ENCODE assay signal across 8 cellular contexts in the genomic region with DNA sequence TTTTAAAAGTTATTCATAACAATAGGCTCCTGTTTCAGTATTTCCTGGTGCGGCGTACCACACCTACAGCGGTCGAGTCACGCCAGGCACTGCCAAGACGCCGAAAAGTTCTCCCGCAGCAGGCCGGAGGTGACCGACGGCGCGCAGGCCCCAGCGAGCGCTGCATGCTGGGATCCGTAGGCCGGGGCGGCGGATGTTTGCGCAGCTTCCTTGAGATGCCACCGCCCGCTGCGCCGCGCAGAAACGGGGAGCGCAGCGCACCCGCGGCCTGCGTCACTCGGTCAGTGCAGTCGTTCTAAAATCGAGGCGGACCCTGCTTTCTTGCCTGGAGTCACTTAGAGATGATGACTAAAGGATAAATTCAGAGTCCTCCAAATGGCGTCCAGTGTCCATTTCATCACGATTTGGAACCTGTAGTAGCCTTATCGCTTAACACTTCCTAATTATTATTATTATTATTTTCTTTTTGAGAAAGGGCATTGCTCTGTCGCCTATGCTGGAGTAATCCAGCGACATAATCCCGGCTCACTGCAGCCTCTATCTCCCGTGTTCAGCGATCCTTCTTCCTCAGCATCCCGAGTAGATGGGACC. TPM values are rescaled to one million over a fixed set of nuclear protein-coding genes. Genes with fewer than 3 reads are reported as not detected.
A peak's percentile ranks its signal among the peaks of the same experiment; 100 is the strongest.
DNase-seq lines count a peak whose midpoint lies in the region; ATAC-seq and TF ChIP-seq lines count a peak whose summit lies in the region.

No MANE protein-coding gene starts in this region.

- H3K79me1 ChIP-seq in trophoblast cell (ENCODE audit: low read length) = peaks cover 7% of the 10 kb centered on the region

- H2BK120ac ChIP-seq in trophoblast cell (ENCODE audit: insufficient read depth, low read length, poor library complexity) = no peak overlapping the region

- peak overlapping the region; percentile 99 for H3K27ac Mint-ChIP-seq in activated naive CD8-positive, alpha-beta T cell treated with anti-CD3 and anti-CD28 coated beads, Interleukin-2, amount 10 ng/mL, durations not matched to agents 7 days and 5 days

- no peak overlapping the region for H2AK5ac ChIP-seq in trophoblast cell (ENCODE audit: low read length)

- CTCF ChIA-PET in GM10248 (lab: Yijun Ruan, JAX) = interaction anchor here (1.0 to 3.6 kb wide), 12 partner anchors 9 to 294 kb away, joined by 3 to 23 read pairs (median 4); partner anchors contain the start of gene IDE

- H3K4me3 Mint-ChIP-seq in activated naive CD8-positive, alpha-beta T cell treated with anti-CD3 and anti-CD28 coated beads, Interleukin-2, amount 10 ng/mL, durations not matched to agents 7 days and 5 days = peak overlapping the region; percentile 97

- peak overlapping the region; percentile 11 for H4K12ac ChIP-seq in trophoblast cell (ENCODE audit: low read depth, low read length)

- H3K27me3 Mint-ChIP-seq in activated naive CD8-positive, alpha-beta T cell treated with anti-CD3 and anti-CD28 coated beads, Interleukin-2, amount 10 ng/mL, durations not matched to agents 7 days and 5 days = peaks cover 2% of the 10 kb centered on the region

- TF ChIP-seq POLR2A in NB4 (IDR thresholded peaks at IDR 0.05; ENCODE audit: extremely low read depth, insufficient read length) (peak; percentile 85), tibial nerve (IDR thresholded peaks at IDR 0.05) (peak; percentile 55 to 72)

- H3K9me3 ChIP-seq in cardiac muscle cell (ENCODE audit: low read depth) = no peaks in the 10 kb centered on the region
- no peaks in the 10 kb centered on the region for H3K9me3 ChIP-seq in trophoblast cell (ENCODE audit: insufficient read depth, low read depth, low read length)
- H3K9me3 ChIP-seq in tibial nerve = no peaks in the 10 kb centered on the region

- no peak for TF ChIP-seq CTCF in GM10248 (IDR thresholded peaks at IDR 0.05; ENCODE audit: control extremely low read depth, extremely low read depth, low read depth, missing control alignments)
- TF ChIP-seq CTCF in NB4 (IDR thresholded peaks at IDR 0.05; ENCODE audit: low read depth, low read length) = no peak
- no peak for TF ChIP-seq CTCF in cardiac muscle cell (IDR thresholded peaks at IDR 0.05; ENCODE audit: low read depth, low read length)
- peak in 2 of 5 experiments; percentile 24 to 43 for TF ChIP-seq CTCF in tibial nerve (IDR thresholded peaks at IDR 0.05)

- H3K23ac ChIP-seq in trophoblast cell (ENCODE audit: low read length) = no peak overlapping the region

- peak overlapping the region; percentile 88 for H4K8ac ChIP-seq in trophoblast cell (ENCODE audit: low read depth, low read length)

- H3K27me3 ChIP-seq in cardiac muscle cell (no peaks in the 10 kb centered on the region), trophoblast cell (ENCODE audit: insufficient read depth, low read length) (no peaks in the 10 kb centered on the region), tibial nerve (no peaks in the 10 kb centered on the region)

- H3K18ac ChIP-seq in trophoblast cell (ENCODE audit: low read length) = no peak overlapping the region

- H2AFZ ChIP-seq in trophoblast cell (ENCODE audit: insufficient read depth, low read length, poor library complexity) = peak overlapping the region; percentile 97

- WGBS in trophoblast cell (ENCODE audit: extremely low coverage, insufficient coverage, insufficient read length) = no CpG with 5 or more reads among the region's 44 CpGs
- WGBS in tibial nerve, 2 donors = 2 to 3% methylated on average over 37 to 44 of the region's 44 CpGs

- peak; percentile 72 for ATAC-seq in HG02571 (IDR thresholded peaks at IDR 0.05; ENCODE audit: unreplicated experiment)
- ATAC-seq in activated naive CD8-positive, alpha-beta T cell treated with anti-CD3 and anti-CD28 coated beads, Interleukin-2, amount 10 ng/mL, durations not matched to agents 7 days and 5 days (ENCODE audit: low read depth) = peak; percentile 88

- H3K4ac ChIP-seq in trophoblast cell (ENCODE audit: low read depth, low read length) = no peak overlapping the region

- peaks cover 11% of the 10 kb centered on the region for H3K79me2 ChIP-seq in trophoblast cell (ENCODE audit: control insufficient read depth, insufficient read depth, low read length, poor library complexity)

- no peak overlapping the region for H2BK12ac ChIP-seq in trophoblast cell (ENCODE audit: low read length)

- H3K4me2 ChIP-seq in trophoblast cell (ENCODE audit: low read length) = peak overlapping the region; percentile 77

- H3K9ac ChIP-seq in trophoblast cell (ENCODE audit: low read length) = no peak overlapping the region

- H3K4me3 ChIP-seq in NB4 (ENCODE audit: low read depth, low read length) (peak overlapping the region; percentile 97), cardiac muscle cell (peak overlapping the region; percentile 27), trophoblast cell (ENCODE audit: low read depth, low read length) (peak overlapping the region; percentile 57), tibial nerve (peak overlapping the region; percentile 37 to 73 (median 58))

- peaks cover 30% of the 10 kb centered on the region for H3K4me1 Mint-ChIP-seq in activated naive CD8-positive, alpha-beta T cell treated with anti-CD3 and anti-CD28 coated beads, Interleukin-2, amount 10 ng/mL, durations not matched to agents 7 days and 5 days

- POLR2A ChIA-PET in GM10248 (lab: Yijun Ruan, JAX) = no interaction called here
- POLR2A ChIA-PET in activated naive CD8-positive, alpha-beta T cell treated with anti-CD3 and anti-CD28 coated beads, Interleukin-2, amount 10 ng/mL, durations not matched to agents 7 days and 5 days (lab: Charles Lee) = interaction anchor here (0.8 to 4.9 kb wide), 7 partner anchors 8 to 301 kb away, joined by 4 to 35 read pairs (median 8); partner anchors contain the start of genes CPEB3, EXOC6, IDE and MARCHF5

- no peaks in the 10 kb centered on the region for H3K36me3 ChIP-seq in cardiac muscle cell
- H3K36me3 ChIP-seq in trophoblast cell (ENCODE audit: control insufficient read depth in 1 of 2, insufficient read depth in 2 of 2, low read length in 2 of 2) = no peaks in the 10 kb centered on the region
- H3K36me3 ChIP-seq in tibial nerve = no peaks in the 10 kb centered on the region

- no peak overlapping the region for H4K91ac ChIP-seq in trophoblast cell (ENCODE audit: low read depth, low read length)

- peaks cover 11% of the 10 kb centered on the region for H3K36me3 Mint-ChIP-seq in activated naive CD8-positive, alpha-beta T cell treated with anti-CD3 and anti-CD28 coated beads, Interleukin-2, amount 10 ng/mL, durations not matched to agents 7 days and 5 days

- H3K4me1 ChIP-seq in cardiac muscle cell (ENCODE audit: low read depth) = peaks cover 18% of the 10 kb centered on the region
- H3K4me1 ChIP-seq in trophoblast cell (ENCODE audit: control insufficient read depth in 1 of 2, insufficient read depth in 2 of 2, low read length in 2 of 2) = peaks cover 0 to 2% of the 10 kb centered on the region in 2 experiments
- H3K4me1 ChIP-seq in tibial nerve = peaks cover 0 to 20% (median 13%) of the 10 kb centered on the region in 4 donors

- H3K9me3 Mint-ChIP-seq in activated naive CD8-positive, alpha-beta T cell treated with anti-CD3 and anti-CD28 coated beads, Interleukin-2, amount 10 ng/mL, durations not matched to agents 7 days and 5 days = no peaks in the 10 kb centered on the region

- H3K27ac ChIP-seq in cardiac muscle cell (peak overlapping the region; percentile 95), trophoblast cell (ENCODE audit: low read depth, low read length) (peak overlapping the region; percentile 48), tibial nerve (peak overlapping the region; percentile 83 to 95 (median 94))

- DNase-seq in GM10248 (ENCODE audit: extremely low spot score) (peak; percentile 87), NB4 (ENCODE audit: low read depth) (peak; percentile 98), SKM-1 treated with dmso at 0.1 percent for 144 hours (lab: John Stamatoyannopoulos, UW; ENCODE audit: unreplicated experiment) (peak; percentile 90), cardiac muscle cell (ENCODE audit: low read depth in 1 of 2, low spot score in 1 of 2) (peak; percentile 90 to 97), trophoblast cell (peak; percentile 87 to 88), tibial nerve (ENCODE audit: low spot score in 2 of 2) (peak; percentile 84)
- DNase-seq in activated naive CD8-positive, alpha-beta T cell treated with anti-CD3 and anti-CD28 coated beads, Interleukin-2, amount 10 ng/mL, durations not matched to agents 7 days and 5 days = peak; percentile 91

- H3K14ac ChIP-seq in trophoblast cell (ENCODE audit: low read length) = peak overlapping the region; percentile 64

- H2BK5ac ChIP-seq in trophoblast cell (ENCODE audit: low read depth, low read length, poor library complexity) = no peak overlapping the region

- TF ChIP-seq EP300 in tibial nerve (IDR thresholded peaks at IDR 0.05) = peak in 1 of 2 donors; percentile 97

RNA-seq across cellular contexts. Expression of gene KIF11, which starts 1.3 kb away (rescaled TPM):
- 10 to 100 TPM; 53.7 to 55.2 TPM for total RNA-seq in activated naive CD8-positive, alpha-beta T cell treated with anti-CD3 and anti-CD28 coated beads, Interleukin-2, amount 10 ng/mL, durations not matched to agents 7 days and 5 days
- total RNA-seq in cardiac muscle cell = 4.5 and 19.9 TPM in 2 replicates
- polyA plus RNA-seq in cardiac muscle cell = 7.1 and 31.1 TPM in 2 replicates
- 16.6 and 18.0 TPM in 2 replicates for polyA plus RNA-seq in trophoblast cell (2013)
- total RNA-seq in tibial nerve = 1 to 10 TPM in 1 of 4 donors, under 1 TPM in 3; under 0.01 to 1.0 (median 0.56) TPM

RNA-seq across cellular contexts. Expression of gene IDE, which starts 17.8 kb away (rescaled TPM):
- total RNA-seq in activated naive CD8-positive, alpha-beta T cell treated with anti-CD3 and anti-CD28 coated beads, Interleukin-2, amount 10 ng/mL, durations not matched to agents 7 days and 5 days = 10 to 100 TPM; 17.9 to 18.2 TPM
- total RNA-seq in cardiac muscle cell (20.4 and 30.0 TPM in 2 replicates), tibial nerve (10 to 100 TPM; 15.1 to 23.4 (median 21.4) TPM)
- 23.2 and 36.5 TPM in 2 replicates for polyA plus RNA-seq in cardiac muscle cell
- polyA plus RNA-seq in trophoblast cell (2013) = 13.3 and 13.9 TPM in 2 replicates

Comparison
In these comparisons a context has a peak if more than half of its experiments do, and no peak if none do; other contexts are left out.
1. Peak in every context shown above with its lines: DNase-seq, ATAC-seq, H3K4me3 ChIP-seq and H3K27ac ChIP-seq.
2. H3K4me3 ChIP-seq: peak in every context shown above with its lines; median percentile 97 in NB4; 58 in tibial nerve; 57 in trophoblast cell; 27 in cardiac muscle cell.